Comparison of ENCODE assay signal across 1 cellular context in the genomic region with DNA sequence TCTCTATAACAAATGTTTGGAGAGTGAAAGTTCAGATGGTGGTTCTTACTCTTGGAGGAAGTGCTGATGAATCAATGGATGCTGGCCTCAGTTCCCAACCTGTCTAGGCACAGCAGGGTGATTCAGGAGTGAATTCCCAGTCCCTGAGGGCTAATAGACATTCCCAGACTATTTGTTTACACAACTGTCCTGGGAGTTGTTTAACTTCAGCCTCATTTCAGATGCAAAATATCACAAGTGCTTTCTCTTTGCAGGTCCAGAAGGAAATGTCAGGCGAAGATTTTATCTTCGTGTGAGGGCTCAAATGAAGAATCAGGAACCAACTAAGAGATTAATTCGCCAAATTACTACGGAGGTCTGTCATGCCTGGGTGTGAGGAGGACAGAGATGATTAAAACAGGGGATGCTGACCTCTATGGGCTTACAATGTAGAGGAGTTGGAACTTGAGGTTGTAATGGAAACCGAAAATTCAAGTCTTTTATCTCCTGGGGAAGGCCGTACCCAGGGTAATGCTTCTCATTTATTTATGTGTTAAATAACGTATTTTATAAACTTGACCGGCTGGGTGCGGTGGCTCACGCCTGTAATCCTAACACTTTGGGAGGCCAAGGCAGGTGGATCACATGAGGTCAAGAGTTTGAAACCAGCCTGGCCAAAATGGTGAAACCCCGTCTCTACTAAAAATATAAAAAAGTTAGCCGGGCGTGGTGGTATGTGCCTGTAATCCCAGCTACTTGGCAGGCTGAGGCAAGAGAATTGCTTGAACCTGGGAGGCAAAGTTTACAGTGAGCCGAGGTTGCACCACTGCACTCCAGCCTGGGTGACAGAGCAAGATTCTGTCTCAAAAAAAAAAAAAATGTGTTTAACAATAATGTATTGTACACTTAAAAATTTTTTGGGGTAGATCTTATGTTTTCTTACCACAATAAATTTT.
TF ChIP-seq lines count a peak whose summit lies in the region.

No MANE protein-coding gene starts in this region.

TF ChIP-seq in HepG2, 621 proteins besides CTCF, POLR2A, EP300 and RAD21 (continued from another document):
- TF ChIP-seq, protein P1, sequence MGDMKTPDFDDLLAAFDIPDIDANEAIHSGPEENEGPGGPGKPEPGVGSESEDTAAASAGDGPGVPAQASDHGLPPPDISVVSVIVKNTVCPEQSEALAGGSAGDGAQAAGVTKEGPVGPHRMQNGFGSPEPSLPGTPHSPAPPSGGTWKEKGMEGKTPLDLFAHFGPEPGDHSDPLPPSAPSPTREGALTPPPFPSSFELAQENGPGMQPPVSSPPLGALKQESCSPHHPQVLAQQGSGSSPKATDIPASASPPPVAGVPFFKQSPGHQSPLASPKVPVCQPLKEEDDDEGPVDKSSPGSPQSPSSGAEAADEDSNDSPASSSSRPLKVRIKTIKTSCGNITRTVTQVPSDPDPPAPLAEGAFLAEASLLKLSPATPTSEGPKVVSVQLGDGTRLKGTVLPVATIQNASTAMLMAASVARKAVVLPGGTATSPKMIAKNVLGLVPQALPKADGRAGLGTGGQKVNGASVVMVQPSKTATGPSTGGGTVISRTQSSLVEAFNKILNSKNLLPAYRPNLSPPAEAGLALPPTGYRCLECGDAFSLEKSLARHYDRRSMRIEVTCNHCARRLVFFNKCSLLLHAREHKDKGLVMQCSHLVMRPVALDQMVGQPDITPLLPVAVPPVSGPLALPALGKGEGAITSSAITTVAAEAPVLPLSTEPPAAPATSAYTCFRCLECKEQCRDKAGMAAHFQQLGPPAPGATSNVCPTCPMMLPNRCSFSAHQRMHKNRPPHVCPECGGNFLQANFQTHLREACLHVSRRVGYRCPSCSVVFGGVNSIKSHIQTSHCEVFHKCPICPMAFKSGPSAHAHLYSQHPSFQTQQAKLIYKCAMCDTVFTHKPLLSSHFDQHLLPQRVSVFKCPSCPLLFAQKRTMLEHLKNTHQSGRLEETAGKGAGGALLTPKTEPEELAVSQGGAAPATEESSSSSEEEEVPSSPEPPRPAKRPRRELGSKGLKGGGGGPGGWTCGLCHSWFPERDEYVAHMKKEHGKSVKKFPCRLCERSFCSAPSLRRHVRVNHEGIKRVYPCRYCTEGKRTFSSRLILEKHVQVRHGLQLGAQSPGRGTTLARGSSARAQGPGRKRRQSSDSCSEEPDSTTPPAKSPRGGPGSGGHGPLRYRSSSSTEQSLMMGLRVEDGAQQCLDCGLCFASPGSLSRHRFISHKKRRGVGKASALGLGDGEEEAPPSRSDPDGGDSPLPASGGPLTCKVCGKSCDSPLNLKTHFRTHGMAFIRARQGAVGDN (CRISPR knock-in tag; IDR thresholded peaks at IDR 0.05) = no peak
- TF ChIP-seq, protein P2, sequence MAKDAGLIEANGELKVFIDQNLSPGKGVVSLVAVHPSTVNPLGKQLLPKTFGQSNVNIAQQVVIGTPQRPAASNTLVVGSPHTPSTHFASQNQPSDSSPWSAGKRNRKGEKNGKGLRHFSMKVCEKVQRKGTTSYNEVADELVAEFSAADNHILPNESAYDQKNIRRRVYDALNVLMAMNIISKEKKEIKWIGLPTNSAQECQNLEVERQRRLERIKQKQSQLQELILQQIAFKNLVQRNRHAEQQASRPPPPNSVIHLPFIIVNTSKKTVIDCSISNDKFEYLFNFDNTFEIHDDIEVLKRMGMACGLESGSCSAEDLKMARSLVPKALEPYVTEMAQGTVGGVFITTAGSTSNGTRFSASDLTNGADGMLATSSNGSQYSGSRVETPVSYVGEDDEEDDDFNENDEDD (CRISPR knock-in tag; IDR thresholded peaks at IDR 0.05; ENCODE audit: borderline replicate concordance) = no peak
- TF ChIP-seq POLR2AphosphoS2 (IDR thresholded peaks at IDR 0.05; ENCODE audit: low read depth, low read length) = no peak
- TF ChIP-seq BRCA1 (CRISPR knock-in tag; IDR thresholded peaks at IDR 0.05) = no peak
- TF ChIP-seq SOX5 (CRISPR knock-in tag; IDR thresholded peaks at IDR 0.05; ENCODE audit: borderline replicate concordance) = no peak
